ENCODE assay signal across 27 cellular contexts in the genomic region with DNA sequence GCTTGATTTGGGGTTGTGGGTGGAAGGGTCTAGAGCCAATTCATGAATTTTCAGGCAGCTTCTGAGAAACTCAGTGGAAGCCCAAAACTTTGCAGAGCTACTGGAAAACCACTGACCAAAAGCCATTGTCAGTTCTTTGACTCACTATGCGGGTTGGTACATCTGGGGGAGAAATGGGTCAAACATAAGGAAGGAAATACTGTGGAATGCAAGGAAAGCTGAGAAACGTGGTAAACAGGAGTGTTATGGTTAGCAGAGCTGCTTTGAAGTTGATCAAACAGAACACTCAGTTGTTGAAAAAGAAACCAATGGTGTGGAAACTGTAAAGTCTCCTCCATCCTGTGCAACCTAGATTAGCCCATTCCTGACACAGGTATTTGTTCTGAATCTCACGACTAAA. TPM values are rescaled to one million over a fixed set of nuclear protein-coding genes. Genes with fewer than 3 reads are reported as not detected.
DNase-seq lines count a peak whose midpoint lies in the region; ATAC-seq and TF ChIP-seq lines count a peak whose summit lies in the region.
"Had no signal": no experiment of that assay in that cellular context is flagged by ENCODE, and none has a peak within 500 bp of the region (broad histone marks: within the 10 kb centered on the region; RNA-seq: fewer than 3 reads in every experiment).

No MANE protein-coding gene starts in this region.

- H3K36me3 ChIP-seq in Karpas-422 (ENCODE audit: insufficient read depth, low read length), result no peaks in the 10 kb centered on the region

- H3K4me3 Mint-ChIP-seq in stimulated activated naive CD8-positive, alpha-beta T cell treated with anti-CD3 and anti-CD28 coated beads, Interleukin-15, amount 100 ng/mL, for 72 hours, result peak overlapping the region in 1 of 2 donors; percentile 14
- no peak overlapping the region for H3K4me3 Mint-ChIP-seq in stimulated activated effector memory CD8-positive, alpha-beta T cell treated with anti-CD3 and anti-CD28 coated beads, Interleukin-12 subunit alpha, Interleukin-12 subunit beta, amount 100 ng/mL, for 72 hours
- H3K4me3 Mint-ChIP-seq: activated CD8-positive, alpha-beta T cell treated with anti-CD3 and anti-CD28 coated beads for 36 hours; immature natural killer cell had no signal

- no peak overlapping the region for H2AFZ ChIP-seq in Karpas-422 (ENCODE audit: low read length)

- H3K27ac Mint-ChIP-seq in stimulated activated naive CD8-positive, alpha-beta T cell treated with anti-CD3 and anti-CD28 coated beads, Interleukin-15, amount 100 ng/mL, for 72 hours, result no peak overlapping the region
- no peak overlapping the region for H3K27ac Mint-ChIP-seq in stimulated activated effector memory CD8-positive, alpha-beta T cell treated with anti-CD3 and anti-CD28 coated beads, Interleukin-12 subunit alpha, Interleukin-12 subunit beta, amount 100 ng/mL, for 72 hours
- H3K27ac Mint-ChIP-seq: activated CD8-positive, alpha-beta T cell treated with anti-CD3 and anti-CD28 coated beads for 36 hours; activated naive CD4-positive, alpha-beta T cell treated with anti-CD3 and anti-CD28 coated beads, Interleukin-2, amount 50 U/mL, for 72 hours; activated T-helper 2 cell treated with anti-CD3 and anti-CD28 coated beads, Interferon-gamma antibody, Interleukin-2, Interleukin-4, amounts not matched to agents 10 μg/mL and 5 μg/mL and 100 μg/mL, durations not matched to agents 14 hours and 24 hours and 36 hours; immature natural killer cell had no signal

- H3K4me3 ChIP-seq in Karpas-422 (ENCODE audit: low read length), result no peak overlapping the region
- H3K4me3 ChIP-seq: psoas muscle had no signal

- no peaks in the 10 kb centered on the region for H3K9me3 ChIP-seq in Karpas-422 (ENCODE audit: low read length)
- H3K9me3 ChIP-seq: psoas muscle had no signal

- H3K4me2 ChIP-seq in Karpas-422 (ENCODE audit: low read depth, low read length, poor library complexity, severe bottlenecking), result no peak overlapping the region

- no peaks in the 10 kb centered on the region for H4K20me1 ChIP-seq in Karpas-422 (ENCODE audit: insufficient read depth, low read depth, low read length)

- H3K4me1 ChIP-seq in Karpas-422 (ENCODE audit: low read length), result peaks cover under 1% of the 10 kb centered on the region
- H3K4me1 ChIP-seq: psoas muscle had no signal

- no peaks in the 10 kb centered on the region for H3K9me3 Mint-ChIP-seq in stimulated activated naive CD8-positive, alpha-beta T cell treated with anti-CD3 and anti-CD28 coated beads, Interleukin-15, amount 100 ng/mL, for 72 hours
- no peaks in the 10 kb centered on the region for H3K9me3 Mint-ChIP-seq in stimulated activated effector memory CD8-positive, alpha-beta T cell treated with anti-CD3 and anti-CD28 coated beads, Interleukin-12 subunit alpha, Interleukin-12 subunit beta, amount 100 ng/mL, for 72 hours
- H3K9me3 Mint-ChIP-seq: activated CD8-positive, alpha-beta T cell treated with anti-CD3 and anti-CD28 coated beads for 36 hours; activated naive CD4-positive, alpha-beta T cell treated with anti-CD3 and anti-CD28 coated beads, Interleukin-2, amount 50 U/mL, for 72 hours; activated T-helper 2 cell treated with anti-CD3 and anti-CD28 coated beads, Interferon-gamma antibody, Interleukin-2, Interleukin-4, amounts not matched to agents 10 μg/mL and 5 μg/mL and 100 μg/mL, durations not matched to agents 14 hours and 24 hours and 36 hours; immature natural killer cell had no signal

- peaks cover 40% of the 10 kb centered on the region for H3K27me3 Mint-ChIP-seq in stimulated activated naive CD8-positive, alpha-beta T cell treated with anti-CD3 and anti-CD28 coated beads, Interleukin-15, amount 100 ng/mL, for 72 hours

- H3K9ac ChIP-seq in Karpas-422 (ENCODE audit: low read length), result no peak overlapping the region

- no peaks in the 10 kb centered on the region for H3K36me3 Mint-ChIP-seq in stimulated activated effector memory CD8-positive, alpha-beta T cell treated with anti-CD3 and anti-CD28 coated beads, Interleukin-12 subunit alpha, Interleukin-12 subunit beta, amount 100 ng/mL, for 72 hours
- H3K36me3 Mint-ChIP-seq: activated naive CD4-positive, alpha-beta T cell treated with anti-CD3 and anti-CD28 coated beads, Interleukin-2, amount 50 U/mL, for 72 hours; immature natural killer cell; naive thymus-derived CD4-positive, alpha-beta T cell had no signal

- H3K4me1 Mint-ChIP-seq in stimulated activated naive CD8-positive, alpha-beta T cell treated with anti-CD3 and anti-CD28 coated beads, Interleukin-15, amount 100 ng/mL, for 72 hours, result peaks cover 25% of the 10 kb centered on the region
- H3K4me1 Mint-ChIP-seq in stimulated activated effector memory CD8-positive, alpha-beta T cell treated with anti-CD3 and anti-CD28 coated beads, Interleukin-12 subunit alpha, Interleukin-12 subunit beta, amount 100 ng/mL, for 72 hours, result peaks cover 5% of the 10 kb centered on the region

- no peak for DNase-seq in stimulated activated naive CD8-positive, alpha-beta T cell treated with anti-CD3 and anti-CD28 coated beads, Interleukin-15, amount 100 ng/mL, for 72 hours
- DNase-seq in stimulated activated naive CD8-positive, alpha-beta T cell treated with anti-CD3 and anti-CD28 coated beads, Interleukin-15, Interleukin-2, amounts not matched to agents 100 U/mL and 50 U/mL, for 24 hours, result no peak
- DNase-seq in iris pigment epithelial cell (ENCODE audit: low read depth) (peak; percentile 63), A172 (ENCODE audit: low spot score) (no peak), Karpas-422 (no peak)
- no peak for DNase-seq in stimulated activated effector memory CD8-positive, alpha-beta T cell treated with anti-CD3 and anti-CD28 coated beads, Interleukin-12 subunit alpha, Interleukin-12 subunit beta, amount 100 ng/mL, for 72 hours (ENCODE audit: low spot score in 2 of 2)
- DNase-seq: activated CD4-positive, CD25-positive, alpha-beta regulatory T cell; activated CD8-positive, alpha-beta T cell treated with anti-CD3 and anti-CD28 coated beads for 36 hours; aorta; caudate nucleus; dermis blood vessel endothelial cell; DMS53; hypothalamus; immature natural killer cell; KG1; midbrain; NCI-H1694; NCI-H510A; occipital lobe; psoas muscle; Right ventricle myocardium superior; T1000 had no signal

- no peaks in the 10 kb centered on the region for H3K9me2 ChIP-seq in Karpas-422 (replicated peaks; ENCODE audit: insufficient read depth, low read length)

- H3K27ac ChIP-seq in VCaP (peak overlapping the region; percentile 16; the same call in 1 of the 2 replicates), Karpas-422 (ENCODE audit: low read length) (no peak overlapping the region)
- H3K27ac ChIP-seq: psoas muscle had no signal

- no peaks in the 10 kb centered on the region for H3K27me3 ChIP-seq in Karpas-422 (ENCODE audit: low read length)

- ATAC-seq in stimulated activated naive CD8-positive, alpha-beta T cell treated with anti-CD3 and anti-CD28 coated beads, Interleukin-15, amount 100 ng/mL, for 72 hours, result peak; percentile 52
- ATAC-seq in stimulated activated naive CD8-positive, alpha-beta T cell treated with anti-CD3 and anti-CD28 coated beads, Interleukin-15, Interleukin-2, amounts not matched to agents 100 U/mL and 50 U/mL, for 24 hours, result no peak
- peak; percentile 36 for ATAC-seq in stimulated activated effector memory CD8-positive, alpha-beta T cell treated with anti-CD3 and anti-CD28 coated beads, Interleukin-12 subunit alpha, Interleukin-12 subunit beta, amount 100 ng/mL, for 72 hours
- ATAC-seq in HG03442 (IDR thresholded peaks at IDR 0.05; ENCODE audit: unreplicated experiment), result no peak
- ATAC-seq: activated CD8-positive, alpha-beta T cell treated with anti-CD3 and anti-CD28 coated beads for 36 hours; naive thymus-derived CD4-positive, alpha-beta T cell; psoas muscle had no signal

- no peak for TF ChIP-seq CTCF in VCaP (conservative IDR thresholded peaks at IDR 0.05)

- H3K79me2 ChIP-seq in Karpas-422 (ENCODE audit: low read length), result no peaks in the 10 kb centered on the region

RNA-seq across cellular contexts. Expression of gene ABTB2, which starts 6.3 kb away (rescaled TPM):
- 0.72 and 0.93 TPM in 2 replicates for total RNA-seq in A172 (2014; rRNA removed; shearing (Covaris generic))
- not detected in 2 replicates for total RNA-seq in Karpas-422 (2014; rRNA removed; shearing (Covaris generic); ENCODE audit: low replicate concordance)

Comparison
In these comparisons a context has a peak if more than half of its experiments do, and no peak if none do; other contexts are left out.
1. ATAC-seq: peak in stimulated activated naive CD8-positive, alpha-beta T cell treated with anti-CD3 and anti-CD28 coated beads, Interleukin-15, amount 100 ng/mL, for 72 hours (single experiment) and stimulated activated effector memory CD8-positive, alpha-beta T cell treated with anti-CD3 and anti-CD28 coated beads, Interleukin-12 subunit alpha, Interleukin-12 subunit beta, amount 100 ng/mL, for 72 hours (single experiment); none in stimulated activated naive CD8-positive, alpha-beta T cell treated with anti-CD3 and anti-CD28 coated beads, Interleukin-15, Interleukin-2, amounts not matched to agents 100 U/mL and 50 U/mL, for 24 hours (single experiment) and HG03442 (single experiment).